Comparison of ENCODE assay signal across 21 cellular contexts in the genomic region with DNA sequence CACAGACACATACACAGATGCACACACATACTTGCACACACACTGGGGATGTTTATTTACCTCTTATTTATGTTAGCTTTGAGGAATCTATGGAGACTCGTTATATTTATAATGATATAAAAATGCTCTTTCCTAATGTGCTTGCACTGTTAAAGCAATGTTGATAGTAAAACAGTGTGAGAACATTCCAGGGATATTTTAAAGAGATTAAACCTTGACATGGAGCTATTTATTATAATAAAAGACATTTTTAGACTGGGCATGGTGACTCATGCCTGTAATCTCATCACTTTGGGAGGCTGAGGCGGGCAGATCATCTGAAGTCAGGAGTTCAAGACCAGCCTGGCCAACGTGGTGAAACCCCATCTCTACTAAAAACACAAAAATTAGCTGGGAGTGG.
"Had no signal": no experiment of that assay in that cellular context is flagged by ENCODE, and none has a peak within 500 bp of the region (broad histone marks: within the 10 kb centered on the region; RNA-seq: fewer than 3 reads in every experiment).

No MANE protein-coding gene starts in this region.

- H3K4me3 ChIP-seq: esophagus squamous epithelium, tibial nerve had no signal

- FAIRE-seq: keratinocyte, urothelium cell line had no signal

- DNase-seq: activated CD4-positive, alpha-beta memory T cell treated with anti-CD3 and anti-CD28 coated beads, Interleukin-2, amount 10 ng/mL, durations not matched to agents 7 days and 5 days; activated CD4-positive, alpha-beta T cell treated with anti-CD3 and anti-CD28 coated beads for 48 hours; activated CD4-positive, CD25-positive, alpha-beta regulatory T cell; activated CD8-positive, alpha-beta memory T cell treated with anti-CD3 and anti-CD28 coated beads, Interleukin-2, amount 10 ng/mL, durations not matched to agents 7 days and 5 days; activated naive CD4-positive, alpha-beta T cell treated with Interleukin-2 at 50 U/mL for 16 hours; activated naive CD8-positive, alpha-beta T cell treated with anti-CD3 and anti-CD28 coated beads, Interleukin-2, amount 10 ng/mL, durations not matched to agents 7 days and 5 days; aorta; effector memory CD8-positive, alpha-beta T cell; esophagus squamous epithelium; foreskin keratinocyte; glutamatergic neuron; hypothalamus; nephron progenitor cell; nucleus accumbens; posterior cingulate gyrus; retina; T-cell had no signal

- ATAC-seq: activated CD8-positive, alpha-beta memory T cell treated with anti-CD3 and anti-CD28 coated beads, Interleukin-2, amount 10 ng/mL, durations not matched to agents 7 days and 5 days; effector memory CD8-positive, alpha-beta T cell; foreskin keratinocyte; left lobe of liver; T-cell had no signal
